ENCODE assay signal across 19 cellular contexts in the genomic region with DNA sequence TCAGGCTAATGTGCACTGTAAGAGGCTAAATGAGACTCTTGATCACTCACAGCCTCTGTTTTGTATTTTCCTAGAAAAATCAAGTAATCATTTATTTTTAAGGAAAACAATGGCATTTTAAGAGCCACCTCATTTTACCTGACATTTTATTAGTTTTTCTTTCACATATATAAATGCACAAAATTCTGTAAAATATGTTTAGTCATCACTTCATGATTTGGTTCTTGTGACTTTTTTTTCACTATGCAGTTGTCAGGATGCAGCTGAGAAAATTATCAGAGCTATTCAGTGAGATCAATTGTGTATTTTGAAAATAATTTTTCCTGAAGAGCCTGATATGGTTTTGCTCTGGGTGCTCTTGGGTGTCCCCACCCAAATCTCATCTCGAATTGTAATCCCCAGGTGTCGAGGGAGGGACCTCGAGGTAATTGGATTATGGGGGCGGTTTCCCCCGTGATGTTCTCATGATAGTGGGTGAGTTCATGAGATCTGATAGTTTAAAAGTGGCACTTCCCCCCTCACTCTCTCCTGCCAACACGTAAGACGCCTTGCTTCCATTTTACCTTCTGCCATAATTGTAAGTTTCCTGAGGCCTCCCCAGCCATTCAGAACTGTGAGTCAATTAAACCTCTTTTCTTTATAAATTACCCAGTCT. TPM values are rescaled to one million over a fixed set of nuclear protein-coding genes. Genes with fewer than 3 reads are reported as not detected.
DNase-seq lines count a peak whose midpoint lies in the region; ATAC-seq, FAIRE-seq and TF ChIP-seq lines count a peak whose summit lies in the region.
"Had no signal": no experiment of that assay in that cellular context is flagged by ENCODE, and none has a peak within 500 bp of the region (broad histone marks: within the 10 kb centered on the region; RNA-seq: fewer than 3 reads in every experiment).

No MANE protein-coding gene starts in this region.

- TF ChIP-seq EP300 in HepG2 (IDR thresholded peaks at IDR 0.05; ENCODE audit: low read depth in 2 of 2, low read length in 2 of 2): no peak
- no peak for TF ChIP-seq EP300 in HepG2 (CRISPR knock-in tag; IDR thresholded peaks at IDR 0.05; ENCODE audit: borderline replicate concordance)

- in situ Hi-C loops in HepG2 (cut with HindIII; ENCODE audit: extremely low pct_ligation_motif_present, low pct_unique_long_range_greater_than_20kb): no loop called here

- no peak overlapping the region for H3K4me2 ChIP-seq in HepG2 (ENCODE audit: low read depth, low read length)
- H3K4me2 ChIP-seq: GM23338 had no signal

- H3K4me1 Mint-ChIP-seq in T-helper 17 cell (peaks cover 3% of the 10 kb centered on the region), nephron progenitor cell (peaks cover 17% of the 10 kb centered on the region)

- no peak overlapping the region for H3K9ac ChIP-seq in HepG2 (ENCODE audit: insufficient read depth, low read depth, low read length)

- DNase-seq in HepG2 (ENCODE audit: low spot score) (no peak), right lobe of liver (no peak), T-helper 17 cell (no peak), nephron progenitor cell (no peak), NCI-H446 (lab: John Stamatoyannopoulos, UW) (no peak)
- no peak for DNase-seq in activated CD4-positive, alpha-beta T cell treated with anti-CD3 and anti-CD28 coated beads for 4 hours
- DNase-seq: C1 segment of cervical spinal cord; CD4-positive, alpha-beta memory T cell; COR-L47; KBM-7; MM.1S; NCI-H2029; NCI-H446 treated with DMSO at 0.1 percent for 48 hours; Peyer's patch; SHP77 treated with DMSO at 0.1 percent for 48 hours had no signal

- WGBS in HepG2 (ENCODE audit: low lambda C conversion rate): 91% methylated on average over 7 of the region's 7 CpGs
- 90% methylated on average over 6 of the region's 7 CpGs for WGBS in right lobe of liver (ENCODE audit: insufficient coverage, low coverage, low lambda C conversion rate, missing lambda C conversion rate)

- TF ChIP-seq POLR2A in HepG2 (IDR thresholded peaks at IDR 0.05; ENCODE audit: insufficient read depth in 1 of 2, low read depth in 2 of 2, low read length in 2 of 2) (no peak), right lobe of liver (IDR thresholded peaks at IDR 0.05) (no peak)

- H2AFZ ChIP-seq in HepG2 (ENCODE audit: low read length): no peak overlapping the region
- H2AFZ ChIP-seq: GM23338 had no signal

- H3K79me2 ChIP-seq in HepG2 (ENCODE audit: insufficient read depth, low read length): no peaks in the 10 kb centered on the region

- BruUV-seq in HepG2 (replicated peaks; lab: Mats Ljungman, UMichigan): no TSS peak

- TF ChIP-seq CTCF in HepG2 (CRISPR knock-in tag; IDR thresholded peaks at IDR 0.05) (no peak), right lobe of liver (IDR thresholded peaks at IDR 0.05) (no peak), nephron progenitor cell (IDR thresholded peaks at IDR 0.05) (no peak)

- no peaks in the 10 kb centered on the region for H3K36me3 Mint-ChIP-seq in T-helper 17 cell (ENCODE audit: low read depth)
- no peaks in the 10 kb centered on the region for H3K36me3 Mint-ChIP-seq in nephron progenitor cell (ENCODE audit: low read depth)
- H3K36me3 Mint-ChIP-seq: CD4-positive, alpha-beta memory T cell had no signal

- no peaks in the 10 kb centered on the region for H3K9me3 ChIP-seq in HepG2 (ENCODE audit: low read length)
- H3K9me3 ChIP-seq in right lobe of liver: no peaks in the 10 kb centered on the region
- no peaks in the 10 kb centered on the region for H3K9me3 ChIP-seq in T-helper 17 cell (ENCODE audit: control insufficient read depth, low read length, poor library complexity, severe bottlenecking)
- H3K9me3 ChIP-seq: Peyer's patch had no signal

- H3K27me3 ChIP-seq in HepG2 (ENCODE audit: control insufficient read depth in 1 of 2, insufficient read depth in 2 of 2, low read length in 2 of 2) (no peaks in the 10 kb centered on the region), right lobe of liver (no peaks in the 10 kb centered on the region)
- H3K27me3 ChIP-seq: Peyer's patch had no signal

- H3K4me3 Mint-ChIP-seq in T-helper 17 cell: peak overlapping the region; percentile 19
- H3K4me3 Mint-ChIP-seq in nephron progenitor cell: peak overlapping the region; percentile 18
- H3K4me3 Mint-ChIP-seq: GM23338 had no signal

- H3K27ac ChIP-seq in HepG2 (ENCODE audit: extremely low read length, insufficient read depth, low read length): no peak overlapping the region
- no peak overlapping the region for H3K27ac ChIP-seq in right lobe of liver
- H3K27ac ChIP-seq: Peyer's patch, SK-N-MC had no signal

- H3K4me3 ChIP-seq in HepG2 (replicated peaks in 1 of 3; ENCODE audit: insufficient read depth in 1 of 3, low read depth in 2 of 3, low read length in 3 of 3): no peak overlapping the region
- H3K4me3 ChIP-seq in right lobe of liver: no peak overlapping the region
- H3K4me3 ChIP-seq: Peyer's patch, SK-N-MC had no signal

- no peaks in the 10 kb centered on the region for H4K20me1 ChIP-seq in HepG2 (ENCODE audit: insufficient read depth, low read length)

- no peak for ATAC-seq in HepG2
- ATAC-seq in right lobe of liver: no peak
- ATAC-seq in T-helper 17 cell: no peak
- no peak for ATAC-seq in HG02610 (IDR thresholded peaks at IDR 0.05; ENCODE audit: unreplicated experiment)
- ATAC-seq: HCT116 had no signal

- TF ChIP-seq RAD21 in HepG2 (CRISPR knock-in tag; IDR thresholded peaks at IDR 0.05): no peak

- no peaks in the 10 kb centered on the region for H3K9me3 Mint-ChIP-seq in nephron progenitor cell
- H3K9me3 Mint-ChIP-seq: CD4-positive, alpha-beta memory T cell; GM23338 had no signal

- CTCF ChIA-PET in HepG2 (lab: Yijun Ruan, JAX; ENCODE audit: low intra/inter-chr PET ratio, low total read pairs): interaction anchor here (5.6 kb wide), 1 partner anchor 91 kb away, joined by 105 read pairs; no protein-coding TSS in a partner anchor

- H3K27ac Mint-ChIP-seq in T-helper 17 cell (no peak overlapping the region), nephron progenitor cell (no peak overlapping the region)
- H3K27ac Mint-ChIP-seq: CD4-positive, alpha-beta memory T cell; GM23338 had no signal

- POLR2A ChIA-PET in HepG2 (lab: Yijun Ruan, JAX): interaction anchor here (0.9 to 3.4 kb wide), 5 partner anchors 15 to 103 kb away, joined by 3 to 53 read pairs (median 5); partner anchors contain the start of genes ANXA4 and GMCL1

- H3K4me1 ChIP-seq in HepG2 (ENCODE audit: insufficient read depth, low read length) (peaks cover 19% of the 10 kb centered on the region), right lobe of liver (no peaks in the 10 kb centered on the region)

- H3K36me3 ChIP-seq in HepG2 (replicated peaks in 1 of 2; ENCODE audit: control insufficient read depth in 1 of 2, insufficient read depth in 2 of 2, low read length in 2 of 2) (no peaks in the 10 kb centered on the region), right lobe of liver (no peaks in the 10 kb centered on the region)
- H3K36me3 ChIP-seq: Peyer's patch had no signal

- no peak for FAIRE-seq in HepG2 (lab: Jason Lieb, UNC)

- intact Hi-C loops in HepG2 (cut with micrococcal nuclease; ENCODE audit: unreplicated experiment) (no loop called here), right lobe of liver (cut with DNase I) (no loop called here)

- H3K27me3 Mint-ChIP-seq in T-helper 17 cell (no peaks in the 10 kb centered on the region), nephron progenitor cell (ENCODE audit: low read depth, poor library complexity) (no peaks in the 10 kb centered on the region)
- H3K27me3 Mint-ChIP-seq: CD4-positive, alpha-beta memory T cell had no signal

RNA-seq across cellular contexts. Expression of gene ANXA4, which starts 16.1 kb away (rescaled TPM):
- total RNA-seq in HepG2 (2016; rRNA removed; fragmentation: Illumina TruSeq; extraction: Trizol) (155 and 237 TPM in 2 replicates), right lobe of liver (100 to 1,000 TPM in 3 of 6 experiments, 10 to 100 TPM in 3; 53.5 to 173 (median 92.1) TPM), T-helper 17 cell (10 to 100 TPM; 11.4 to 13.4 TPM)
- 17.9 and 22.8 TPM in 2 replicates for total RNA-seq in HepG2 (2016; cell fraction: cytosol; rRNA removed; fragmentation: Illumina TruSeq; extraction: Trizol; ENCODE audit: low read depth)
- 161 and 233 TPM in 2 replicates for total RNA-seq in HepG2 (2016; cell fraction: insoluble cytoplasmic fraction; rRNA removed; fragmentation: Illumina TruSeq; extraction: Trizol)
- total RNA-seq in HepG2 (2016; cell fraction: membrane; rRNA removed; fragmentation: Illumina TruSeq; extraction: Trizol): 40.1 and 41.9 TPM in 2 replicates
- 65.6 and 74.7 TPM in 2 replicates for total RNA-seq in HepG2 (2016; cell fraction: nucleus; rRNA removed; fragmentation: Illumina TruSeq; extraction: Trizol)
- 147 and 168 TPM in 2 replicates for polyA plus RNA-seq in HepG2 (2011; rRNA removed)
- 87.5 and 190 TPM in 2 replicates for polyA plus RNA-seq in HepG2 (2011; cell fraction: cytosol; rRNA removed)
- 143 and 171 TPM in 2 replicates for polyA plus RNA-seq in HepG2 (2011; cell fraction: nucleus; rRNA removed)
- polyA plus RNA-seq in HepG2 (2012): 61.9 and 99.0 TPM in 2 replicates
- polyA plus RNA-seq in HepG2 (2016; cell fraction: cytosol; fragmentation: Illumina TruSeq; extraction: Trizol; ENCODE audit: low read depth): 31.6 and 32.5 TPM in 2 replicates
- 346 and 367 TPM in 2 replicates for polyA plus RNA-seq in HepG2 (2016; cell fraction: insoluble cytoplasmic fraction; fragmentation: Illumina TruSeq; extraction: Trizol; ENCODE audit: low read depth)
- polyA plus RNA-seq in HepG2 (2016; cell fraction: membrane; fragmentation: Illumina TruSeq; extraction: Trizol; ENCODE audit: low read depth): 39.4 and 42.7 TPM in 2 replicates
- 146 and 162 TPM in 2 replicates for polyA plus RNA-seq in HepG2 (2016; cell fraction: nucleus; fragmentation: Illumina TruSeq; extraction: Trizol; ENCODE audit: insufficient read depth, low read depth)
- 48.3 and 195 TPM in 2 replicates for polyA minus RNA-seq in HepG2 (2011; rRNA and poly(A)+ RNA removed; ENCODE audit: low replicate concordance)
- 90.7 and 108 TPM in 2 replicates for polyA minus RNA-seq in HepG2 (2011; cell fraction: cytosol; rRNA and poly(A)+ RNA removed)
- polyA minus RNA-seq in HepG2 (2011; cell fraction: nucleus; rRNA and poly(A)+ RNA removed): 70.5 and 74.0 TPM in 2 replicates
